Comparison of ENCODE assay signal across 15 cellular contexts in genomic region chr10:3093996-3094395, GRCh38. TPM values are rescaled to one million over a fixed set of nuclear protein-coding genes. Genes with fewer than 3 reads are reported as not detected.
DNase-seq lines count a peak whose midpoint lies in the region; ATAC-seq, FAIRE-seq and TF ChIP-seq lines count a peak whose summit lies in the region.
"Had no signal": no experiment of that assay in that cellular context is flagged by ENCODE, and none has a peak within 500 bp of the region (broad histone marks: within the 10 kb centered on the region; RNA-seq: fewer than 3 reads in every experiment).

No MANE protein-coding gene starts in this region.

- dilution Hi-C loops in keratinocyte (cut with MboI; ENCODE audit: extremely low pct_ligation_motif_present, low sequenced_read_pairs) = no loop called here

- peaks cover 65% of the 10 kb centered on the region for H3K4me1 Mint-ChIP-seq in activated T-helper 17 cell treated with anti-CD3 and anti-CD28 coated beads, Interleukin-2, amount 50 U/mL, for 72 hours
- H3K4me1 Mint-ChIP-seq in type B pancreatic cell (ENCODE audit: unreplicated experiment) = peaks cover 18% of the 10 kb centered on the region

- peaks cover 93% of the 10 kb centered on the region for H3K36me3 Mint-ChIP-seq in activated T-helper 17 cell treated with anti-CD3 and anti-CD28 coated beads, Interleukin-2, amount 50 U/mL, for 72 hours (ENCODE audit: low read depth)
- H3K36me3 Mint-ChIP-seq in type B pancreatic cell = peaks cover 8% of the 10 kb centered on the region

- no peaks in the 10 kb centered on the region for H4K20me1 ChIP-seq in keratinocyte (ENCODE audit: control insufficient read depth, extremely low read depth, insufficient read depth, low read length)

- peak overlapping the region; percentile 75 for H3K4me3 Mint-ChIP-seq in activated T-helper 17 cell treated with anti-CD3 and anti-CD28 coated beads, Interleukin-2, amount 50 U/mL, for 72 hours
- no peak overlapping the region for H3K4me3 Mint-ChIP-seq in type B pancreatic cell

- TF ChIP-seq CTCF in left ventricle myocardium inferior (IDR thresholded peaks at IDR 0.05; ENCODE audit: borderline replicate concordance) = no peak
- TF ChIP-seq CTCF in keratinocyte (optimal IDR thresholded peaks at IDR 0.05 in 1 of 3, IDR thresholded peaks at IDR 0.05 in 1 of 3, conservative IDR thresholded peaks at IDR 0.05 in 1 of 3; ENCODE audit: extremely low read depth in 1 of 3, insufficient read depth in 2 of 3, low read length in 3 of 3) = no peak
- no peak for TF ChIP-seq CTCF in transverse colon (IDR thresholded peaks at IDR 0.05)
- TF ChIP-seq CTCF in type B pancreatic cell (conservative IDR thresholded peaks at IDR 0.05) = no peak

- peak overlapping the region; percentile 41 for H3K9ac ChIP-seq in keratinocyte (ENCODE audit: control insufficient read depth, extremely low read depth, insufficient read depth, low read length)

- H3K9me3 ChIP-seq in left ventricle myocardium inferior (replicated peaks) (no peaks in the 10 kb centered on the region), keratinocyte (ENCODE audit: control insufficient read depth, low read depth, low read length) (no peaks in the 10 kb centered on the region), transverse colon (no peaks in the 10 kb centered on the region)
- H3K9me3 ChIP-seq: BE2C, gastrocnemius medialis had no signal

- H3K4me3 ChIP-seq in left ventricle myocardium inferior (no peak overlapping the region), keratinocyte (ENCODE audit: control insufficient read depth in 2 of 3, extremely low read depth in 1 of 3, insufficient read depth in 2 of 3, low read depth in 1 of 3, low read length in 3 of 3) (peak overlapping the region in 1 of 3 experiments; percentile 61), transverse colon (no peak overlapping the region)
- H3K4me3 ChIP-seq: dorsolateral prefrontal cortex, gastrocnemius medialis had no signal

- H3K27me3 Mint-ChIP-seq in activated T-helper 17 cell treated with anti-CD3 and anti-CD28 coated beads, Interleukin-2, amount 50 U/mL, for 72 hours = no peaks in the 10 kb centered on the region
- H3K27me3 Mint-ChIP-seq in type B pancreatic cell = no peaks in the 10 kb centered on the region

- H3K36me3 ChIP-seq in left ventricle myocardium inferior = no peaks in the 10 kb centered on the region
- peaks cover 4 to 18% of the 10 kb centered on the region in 2 experiments for H3K36me3 ChIP-seq in keratinocyte (ENCODE audit: control insufficient read depth in 2 of 2, extremely low read depth in 1 of 2, insufficient read depth in 2 of 2, low read length in 2 of 2)
- H3K36me3 ChIP-seq in transverse colon = no peaks in the 10 kb centered on the region
- H3K36me3 ChIP-seq: BE2C, gastrocnemius medialis had no signal

- 97 to 100% methylated on average over 2 to 5 of the region's 5 CpGs for WGBS in transverse colon (ENCODE audit: low coverage in 1 of 2), 2 donors

- in situ Hi-C loops in transverse colon (cut with MboI; ENCODE audit: low pct_ligation_motif_present in 1 of 4, low pct_unique_long_range_greater_than_20kb in 1 of 4, low sequenced_read_pairs in 3 of 4) (no loop called here), G401 (cut with HindIII; ENCODE audit: low sequenced_read_pairs) (no loop called here)

- no peak for FAIRE-seq in keratinocyte (lab: Jason Lieb, UNC)
- FAIRE-seq: GM18507 had no signal

- no peaks in the 10 kb centered on the region for H3K9me3 Mint-ChIP-seq in activated T-helper 17 cell treated with anti-CD3 and anti-CD28 coated beads, Interleukin-2, amount 50 U/mL, for 72 hours
- H3K9me3 Mint-ChIP-seq in type B pancreatic cell = no peaks in the 10 kb centered on the region

- peak overlapping the region; percentile 54 for H3K4me2 ChIP-seq in keratinocyte (ENCODE audit: control insufficient read depth, extremely low read depth, insufficient read depth, low read depth, low read length)

- intact Hi-C loops in Right ventricle myocardium superior (cut with DNase I) = no loop called here
- intact Hi-C loops in left ventricle myocardium inferior (cut with micrococcal nuclease) = no loop called here
- intact Hi-C loops in transverse colon (cut with DNase I; ENCODE audit: low total_unique reads) = no loop called here

- peak overlapping the region; percentile 95 for H3K27ac Mint-ChIP-seq in activated T-helper 17 cell treated with anti-CD3 and anti-CD28 coated beads, Interleukin-2, amount 50 U/mL, for 72 hours
- H3K27ac Mint-ChIP-seq in type B pancreatic cell = no peak overlapping the region

- DNase-seq in Right ventricle myocardium superior (peak; percentile 14), left ventricle myocardium inferior (no peak), keratinocyte (ENCODE audit: low read depth, low spot score) (no peak), transverse colon (no peak), COLO668 (lab: John Stamatoyannopoulos, UW; ENCODE audit: unreplicated experiment) (no peak), type B pancreatic cell (ENCODE audit: extremely low spot score, unreplicated experiment) (no peak), G401 (ENCODE audit: low spot score) (no peak)
- DNase-seq: BE2C, dorsolateral prefrontal cortex, gastrocnemius medialis, left cardiac atrium, NCI-H1417 treated with DMSO at 0.1 percent for 48 hours, SIG-M5 had no signal

- H3K4me1 ChIP-seq in left ventricle myocardium inferior = peaks cover 62% of the 10 kb centered on the region
- peaks cover 72% of the 10 kb centered on the region for H3K4me1 ChIP-seq in keratinocyte (ENCODE audit: control insufficient read depth, extremely low read depth, insufficient read depth, low read length)
- peaks cover 20 to 40% (median 26%) of the 10 kb centered on the region in 4 donors for H3K4me1 ChIP-seq in transverse colon
- H3K4me1 ChIP-seq: BE2C had no signal

- no peak for TF ChIP-seq POLR2A in transverse colon (IDR thresholded peaks at IDR 0.05)

- H2AFZ ChIP-seq in keratinocyte (ENCODE audit: control insufficient read depth, low read length) = no peak overlapping the region

- H3K27ac ChIP-seq in left ventricle myocardium inferior (replicated peaks) (no peak overlapping the region), keratinocyte (ENCODE audit: control insufficient read depth, insufficient read depth, low read length) (peak overlapping the region; percentile 85), transverse colon (peak overlapping the region; percentile 65 to 83 (median 74))

- H3K27me3 ChIP-seq in left ventricle myocardium inferior (ENCODE audit: low read depth) (no peaks in the 10 kb centered on the region), keratinocyte (ENCODE audit: control insufficient read depth, extremely low read depth, insufficient read depth, low read length) (no peaks in the 10 kb centered on the region), transverse colon (no peaks in the 10 kb centered on the region)
- H3K27me3 ChIP-seq: BE2C, dorsolateral prefrontal cortex, gastrocnemius medialis had no signal

- no peak for TF ChIP-seq EP300 in transverse colon (IDR thresholded peaks at IDR 0.05; ENCODE audit: low read depth)

- H3K9me1 ChIP-seq in keratinocyte (ENCODE audit: control insufficient read depth, extremely low read depth, insufficient read depth, low read length) = peaks cover 6% of the 10 kb centered on the region

- ATAC-seq in Right ventricle myocardium superior (ENCODE audit: poor library complexity) = no peak
- ATAC-seq in activated T-helper 17 cell treated with anti-CD3 and anti-CD28 coated beads, Interleukin-2, amount 50 U/mL, for 72 hours (replicated peaks) = no peak
- ATAC-seq: gastrocnemius medialis, left cardiac atrium had no signal

- peaks cover 64% of the 10 kb centered on the region for H3K79me2 ChIP-seq in keratinocyte (ENCODE audit: control insufficient read depth, insufficient read depth, low read length)

RNA-seq across cellular contexts. Expression of gene PFKP, which starts 26.6 kb away (rescaled TPM):
- 155 TPM for total RNA-seq in Right ventricle myocardium superior
- 206 TPM for total RNA-seq in left ventricle myocardium inferior
- total RNA-seq in activated T-helper 17 cell treated with anti-CD3 and anti-CD28 coated beads, Interleukin-2, amount 50 U/mL, for 72 hours = 100 to 1,000 TPM; 349 TPM
- 104 to 134 TPM (median 117 TPM) in 3 replicates for polyA plus RNA-seq in keratinocyte
- 117 TPM for polyA plus RNA-seq in keratinocyte (2011; ENCODE audit: low read depth)
- 79.3 and 111 TPM in 2 replicates for polyA plus RNA-seq in keratinocyte (2011; cell fraction: cytosol; rRNA removed)
- polyA plus RNA-seq in keratinocyte (2011; cell fraction: nucleus; rRNA removed) = 162 and 174 TPM in 2 replicates
- polyA plus RNA-seq in keratinocyte (2012; ENCODE audit: low replicate concordance) = 134 and 205 TPM in 2 replicates
- 91.1 to 184 TPM (median 107 TPM) in 3 replicates for polyA minus RNA-seq in keratinocyte
- polyA minus RNA-seq in keratinocyte (2011; cell fraction: cytosol; rRNA and poly(A)+ RNA removed) = 150 TPM
- polyA minus RNA-seq in keratinocyte (2011; cell fraction: nucleus; rRNA and poly(A)+ RNA removed) = 95.1 and 112 TPM in 2 replicates
- 10 to 100 TPM; 53.9 to 93.9 (median 66.2) TPM for total RNA-seq in transverse colon
- 48.8 and 52.0 TPM in 2 replicates for total RNA-seq in type B pancreatic cell (ENCODE audit: low replicate concordance)
- 200 and 222 TPM in 2 replicates for total RNA-seq in G401 (2014; rRNA removed; shearing (Covaris generic))
